8 cellular contexts compared by ENCODE assay signal in the genomic region with DNA sequence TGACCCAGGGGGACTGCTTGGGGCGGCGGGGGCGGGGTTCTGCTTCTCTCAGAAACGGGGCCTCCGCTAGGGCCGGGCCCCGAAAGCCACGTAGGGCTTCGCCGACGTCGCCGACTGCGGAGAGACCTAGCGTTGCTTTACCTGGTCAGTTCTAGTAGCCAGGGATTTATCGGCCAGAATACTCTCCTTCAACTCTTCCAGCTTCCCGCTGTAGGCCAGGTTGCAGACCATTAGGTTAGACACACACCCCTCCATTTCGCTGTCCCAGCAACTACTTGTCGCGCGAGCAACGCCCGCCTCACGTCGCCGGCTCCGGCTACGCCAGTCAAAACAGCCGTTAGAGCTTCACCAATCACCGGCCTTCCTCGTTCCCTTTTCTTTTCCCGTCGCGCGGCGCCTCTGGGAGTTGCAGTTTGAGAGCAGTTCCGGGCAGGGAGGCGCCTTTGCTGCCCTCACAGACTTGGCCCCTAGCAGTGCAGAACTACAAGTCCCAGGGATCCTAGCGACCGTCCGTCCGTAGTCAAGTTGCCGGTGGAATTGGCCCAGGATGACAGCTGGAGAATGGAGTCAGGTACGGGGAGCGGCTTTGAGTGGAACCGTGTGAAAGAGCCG. TPM values are rescaled to one million over a fixed set of nuclear protein-coding genes. Genes with fewer than 3 reads are reported as not detected.
DNase-seq lines count a peak whose midpoint lies in the region; ATAC-seq and TF ChIP-seq lines count a peak whose summit lies in the region.

ATG4A (plus strand) TSS at position 513 of the 612 bp plus-strand sequence; CDS start at position 562, 49 bp downstream.
PSMD10 (minus strand) TSS at position 277 of the 612 bp plus-strand sequence; CDS start at position 255, 22 bp downstream.

- H4K20me1 ChIP-seq in DOHH2 (ENCODE audit: control insufficient read depth, insufficient read depth, low read depth, low read length) (no peaks in the 10 kb centered on the region), GM23248 (ENCODE audit: insufficient read depth) (no peaks in the 10 kb centered on the region)

- no peaks in the 10 kb centered on the region for H3K9me3 ChIP-seq in DOHH2 (ENCODE audit: control insufficient read depth, insufficient read depth, low read length)
- H3K9me3 ChIP-seq in GM23248 (ENCODE audit: low read depth) = no peaks in the 10 kb centered on the region
- H3K9me3 ChIP-seq in KOPT-K1 (ENCODE audit: insufficient read depth, low read length, poor library complexity, severe bottlenecking) = no peaks in the 10 kb centered on the region
- no peaks in the 10 kb centered on the region for H3K9me3 ChIP-seq in Panc1 (ENCODE audit: control insufficient read depth, insufficient read depth, low read depth, low read length)
- no peaks in the 10 kb centered on the region for H3K9me3 ChIP-seq in esophagus muscularis mucosa
- H3K9me3 ChIP-seq in muscle layer of duodenum (ENCODE audit: control insufficient read depth in 1 of 2, low read length in 2 of 2) = no peaks in the 10 kb centered on the region

- H3F3A ChIP-seq in DOHH2 (ENCODE audit: control insufficient read depth, insufficient read depth) = no peaks in the 10 kb centered on the region
- H3F3A ChIP-seq in GM23248 (ENCODE audit: insufficient read depth) = no peaks in the 10 kb centered on the region; the same call in 1 of the 2 replicates

- H3K4me3 ChIP-seq in DOHH2 (ENCODE audit: low read length) (peak within 1 kb of the TSS; percentile 92), GM23248 (peak within 1 kb of the TSS; percentile 94), Panc1 (ENCODE audit: low read depth in 2 of 2, low read length in 2 of 2) (peak within 1 kb of the TSS; percentile 93 to 99), esophagus muscularis mucosa (peak within 1 kb of the TSS; percentile 59 to 67 (median 65)), muscle layer of duodenum (ENCODE audit: low read depth in 1 of 2, low read length in 2 of 2) (peak within 1 kb of the TSS; percentile 80 to 86)

- POLR2A ChIA-PET in Panc1 (lab: Charles Lee) = no interaction called here

- peaks cover 27% of the 10 kb centered on the region for H3K79me2 ChIP-seq in DOHH2 (ENCODE audit: control insufficient read depth, low read length)
- peaks cover 37% of the 10 kb centered on the region for H3K79me2 ChIP-seq in GM23248 (ENCODE audit: insufficient read depth)

- WGBS in GM23248 (ENCODE audit: low coverage in 1 of 2, low lambda C conversion rate in 2 of 2, missing lambda C conversion rate in 2 of 2), 2 experiments = 0 to 4% methylated on average over 10 to 30 of the region's 47 CpGs
- WGBS in esophagus muscularis mucosa = 37% methylated on average over 36 of the region's 47 CpGs

- no TSS peak for BruUV-seq in Panc1 (replicated peaks; lab: Mats Ljungman, UMichigan)

- H3K9me2 ChIP-seq in DOHH2 (replicated peaks; ENCODE audit: control insufficient read depth, low read length) (no peaks in the 10 kb centered on the region), GM23248 (ENCODE audit: insufficient read depth) (no peaks in the 10 kb centered on the region)

- CTCF ChIA-PET in Panc1 (lab: Charles Lee) = interaction anchor here (0.6 kb wide), 1 partner anchor 11 kb away, joined by 3 read pairs; no protein-coding TSS in a partner anchor

- H3K9ac ChIP-seq in GM23248 = peak within 1 kb of the TSS; percentile 100

- peaks cover 8% of the 10 kb centered on the region; the same call in 1 of the 2 replicates for H3K4me1 ChIP-seq in DOHH2 (ENCODE audit: control insufficient read depth, low read length)
- peaks cover 8% of the 10 kb centered on the region; the same call in 1 of the 2 replicates for H3K4me1 ChIP-seq in GM23248 (ENCODE audit: insufficient read depth)
- H3K4me1 ChIP-seq in Panc1 (ENCODE audit: control insufficient read depth, insufficient read depth, low read length) = peaks cover 9% of the 10 kb centered on the region; the same call in 1 of the 2 replicates
- H3K4me1 ChIP-seq in esophagus muscularis mucosa = peaks cover 0 to 22% (median 15%) of the 10 kb centered on the region in 4 donors
- peaks cover 0 to 3% of the 10 kb centered on the region in 2 donors for H3K4me1 ChIP-seq in muscle layer of duodenum (ENCODE audit: control insufficient read depth in 1 of 2, insufficient read depth in 2 of 2, low read length in 2 of 2)

- no peaks in the 10 kb centered on the region for H3K9me3 Mint-ChIP-seq in activated T-cell treated with anti-CD3 and anti-CD28 coated beads, Interleukin-2, amount 50 U/mL, for 4 hours

- in situ Hi-C loops in GM23248 (cut with MboI) (no loop called here), Panc1 (cut with HindIII; ENCODE audit: low pct_unique_long_range_greater_than_20kb, low sequenced_read_pairs) (no loop called here)

- H2AFZ ChIP-seq in GM23248 = peak within 1 kb of the TSS; percentile 99

- no peak for TF ChIP-seq EP300 in esophagus muscularis mucosa (IDR thresholded peaks at IDR 0.05)

- peak within 1 kb of the TSS; percentile 79 for H3K4me2 ChIP-seq in DOHH2 (ENCODE audit: low read length)
- H3K4me2 ChIP-seq in GM23248 (ENCODE audit: unreplicated experiment) = peak within 1 kb of the TSS; percentile 97

- H3K27me3 Mint-ChIP-seq in activated T-cell treated with anti-CD3 and anti-CD28 coated beads, Interleukin-2, amount 50 U/mL, for 4 hours (ENCODE audit: low read depth) = no peaks in the 10 kb centered on the region

- no peak for TF ChIP-seq CTCF in DOHH2 (IDR thresholded peaks at IDR 0.05; ENCODE audit: low read depth, low read length, poor library complexity, severe bottlenecking)
- no peak for TF ChIP-seq CTCF in Panc1 (IDR thresholded peaks at IDR 0.05)
- TF ChIP-seq CTCF in esophagus muscularis mucosa (IDR thresholded peaks at IDR 0.05) = no peak

- no peaks in the 10 kb centered on the region for H3K36me3 Mint-ChIP-seq in activated T-cell treated with anti-CD3 and anti-CD28 coated beads, Interleukin-2, amount 50 U/mL, for 4 hours (ENCODE audit: insufficient read depth)

- H3K27ac ChIP-seq in DOHH2 (ENCODE audit: low read depth, low read length) (peak within 1 kb of the TSS; percentile 54), GM23248 (peak within 1 kb of the TSS; percentile 97), KOPT-K1 (ENCODE audit: low read depth, low read length, poor library complexity, severe bottlenecking) (peak within 1 kb of the TSS; percentile 78), Panc1 (ENCODE audit: low read length) (peak within 1 kb of the TSS; percentile 99), esophagus muscularis mucosa (replicated peaks in 1 of 4) (peak within 1 kb of the TSS; percentile 78 to 88 (median 82)), muscle layer of duodenum (ENCODE audit: low read length) (peak within 1 kb of the TSS; percentile 89)

- intact Hi-C loops in Panc1 (cut with micrococcal nuclease; ENCODE audit: unreplicated experiment) (no loop called here), esophagus muscularis mucosa (cut with DNase I) (no loop called here)

- DNase-seq in GM23248 (peak; percentile 96), Panc1 (ENCODE audit: low read depth, low spot score) (peak; percentile 96), esophagus muscularis mucosa (ENCODE audit: extremely low spot score) (peak; percentile 96)
- peak; percentile 78 for DNase-seq in activated T-cell treated with anti-CD3 and anti-CD28 coated beads, Interleukin-2, amount 50 U/mL, for 4 hours
- peak; percentile 71 for DNase-seq in stimulated activated CD8-positive, alpha-beta memory T cell treated with anti-CD3 and anti-CD28 coated beads, Interleukin-7, amount 100 ng/mL, for 24 hours (ENCODE audit: low read depth)

- H3K4me3 Mint-ChIP-seq in activated T-cell treated with anti-CD3 and anti-CD28 coated beads, Interleukin-2, amount 50 U/mL, for 4 hours = no peak within 1 kb of the TSS

- TF ChIP-seq POLR2A in esophagus muscularis mucosa (IDR thresholded peaks at IDR 0.05; ENCODE audit: low read depth) = no peak

- H3K36me3 ChIP-seq in DOHH2 (ENCODE audit: control insufficient read depth, low read length) = peaks cover 20% of the 10 kb centered on the region
- H3K36me3 ChIP-seq in GM23248 (ENCODE audit: low read depth) = peaks cover 7% of the 10 kb centered on the region; the same call in 1 of the 2 replicates
- peaks cover 24% of the 10 kb centered on the region for H3K36me3 ChIP-seq in KOPT-K1 (ENCODE audit: insufficient read depth, low read length)
- peaks cover 12% of the 10 kb centered on the region for H3K36me3 ChIP-seq in Panc1 (ENCODE audit: control insufficient read depth, insufficient read depth, low read length)
- H3K36me3 ChIP-seq in esophagus muscularis mucosa = peaks cover 0 to 16% (median 6%) of the 10 kb centered on the region in 4 donors
- H3K36me3 ChIP-seq in muscle layer of duodenum (ENCODE audit: control insufficient read depth in 1 of 2, insufficient read depth in 2 of 2, low read length in 2 of 2) = peaks cover 4 to 7% of the 10 kb centered on the region in 2 donors

- ATAC-seq in Panc1 = peak; percentile 98
- peak; percentile 97 to 98 for ATAC-seq in activated T-cell treated with anti-CD3 and anti-CD28 coated beads, Interleukin-2, amount 50 U/mL, for 4 hours

- peaks cover 10% of the 10 kb centered on the region for H3K4me1 Mint-ChIP-seq in activated T-cell treated with anti-CD3 and anti-CD28 coated beads, Interleukin-2, amount 50 U/mL, for 4 hours (ENCODE audit: low read depth)

- H3K27me3 ChIP-seq in DOHH2 (ENCODE audit: control insufficient read depth, low read length) = no peaks in the 10 kb centered on the region
- no peaks in the 10 kb centered on the region for H3K27me3 ChIP-seq in GM23248 (replicated peaks; ENCODE audit: insufficient read depth)
- no peaks in the 10 kb centered on the region for H3K27me3 ChIP-seq in Panc1 (ENCODE audit: control insufficient read depth, insufficient read depth, low read length)
- H3K27me3 ChIP-seq in esophagus muscularis mucosa = no peaks in the 10 kb centered on the region
- no peaks in the 10 kb centered on the region for H3K27me3 ChIP-seq in muscle layer of duodenum (ENCODE audit: low read depth, low read length)

RNA-seq across cellular contexts. Expression of gene ATG4A, which starts in this region (rescaled TPM):
- total RNA-seq in GM23248 (2014; rRNA removed; shearing (Covaris generic)) = 6.3 and 8.2 TPM in 2 replicates
- polyA plus RNA-seq in GM23248 (2016; fragmentation: Nextera tagmentation; extraction: Ambion mirVana) = 8.9 and 11.5 TPM in 2 replicates
- total RNA-seq in Panc1 (2021; ENCODE audit: unreplicated experiment) = 13.7 TPM
- 10.2 TPM for polyA plus RNA-seq in Panc1 (2012; ENCODE audit: insufficient read length)
- 10 to 100 TPM in 2 of 3 donors, 1 to 10 TPM in 1; 8.2 to 12.0 (median 11.9) TPM for total RNA-seq in activated T-cell treated with anti-CD3 and anti-CD28 coated beads, Interleukin-2, amount 50 U/mL, for 4 hours
- total RNA-seq in esophagus muscularis mucosa = 10 to 100 TPM in 3 of 4 donors, 1 to 10 TPM in 1; 9.9 to 12.3 (median 10.8) TPM

RNA-seq across cellular contexts. Expression of gene PSMD10, which starts in this region (rescaled TPM):
- 70.5 and 94.5 TPM in 2 replicates for total RNA-seq in GM23248 (2014; rRNA removed; shearing (Covaris generic))
- 68.2 and 71.0 TPM in 2 replicates for polyA plus RNA-seq in GM23248 (2016; fragmentation: Nextera tagmentation; extraction: Ambion mirVana)
- total RNA-seq in Panc1 (2021; ENCODE audit: unreplicated experiment) (88.6 TPM), esophagus muscularis mucosa (10 to 100 TPM; 26.2 to 40.6 (median 31.2) TPM)
- polyA plus RNA-seq in Panc1 (2012; ENCODE audit: insufficient read length) = 101 TPM
- 10 to 100 TPM; 36.0 to 48.4 (median 47.4) TPM for total RNA-seq in activated T-cell treated with anti-CD3 and anti-CD28 coated beads, Interleukin-2, amount 50 U/mL, for 4 hours

Comparison
In these comparisons a context has a peak if more than half of its experiments do, and no peak if none do; other contexts are left out.
1. Peak in every context shown above with its lines: DNase-seq, ATAC-seq, H3K4me3 ChIP-seq and H3K27ac ChIP-seq.